13 cellular contexts compared by ENCODE assay signal in the genomic region with DNA sequence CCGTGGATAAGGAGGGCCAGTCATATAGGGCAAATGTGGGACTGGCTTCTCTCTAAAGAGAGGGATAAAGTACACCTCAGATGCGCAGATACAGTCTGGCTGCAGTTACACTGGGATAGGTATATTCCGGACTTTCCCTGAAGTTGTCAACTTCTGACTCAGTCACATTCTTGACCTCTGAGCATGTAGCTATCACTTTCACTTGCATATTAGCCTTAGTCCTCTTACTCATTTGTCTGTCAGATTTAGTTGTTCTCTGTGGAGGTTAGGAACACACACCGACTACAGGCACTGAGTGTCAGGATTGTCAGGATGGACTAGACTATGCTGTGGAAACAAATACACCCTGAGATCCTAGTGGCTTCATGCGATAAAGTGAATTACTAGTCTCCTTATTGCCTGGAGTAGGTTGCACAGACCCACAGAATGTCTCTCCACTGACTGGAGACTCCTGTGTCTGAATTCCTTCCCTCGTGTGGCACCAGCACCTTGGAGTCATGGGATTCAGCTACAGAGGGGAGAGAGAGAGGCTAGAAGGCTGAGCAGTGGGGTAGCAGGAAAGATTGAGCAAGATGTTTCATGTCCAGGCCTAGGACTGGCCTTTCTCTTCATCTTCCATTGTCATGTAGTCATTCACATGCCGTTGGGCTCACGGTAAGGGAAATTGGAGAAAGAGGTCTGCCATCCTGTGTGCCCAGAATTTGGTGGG.
A peak's percentile ranks its signal among the peaks of the same experiment; 100 is the strongest.
DNase-seq lines count a peak whose midpoint lies in the region; ATAC-seq and TF ChIP-seq lines count a peak whose summit lies in the region.
"Had no signal": no experiment of that assay in that cellular context is flagged by ENCODE, and none has a peak within 500 bp of the region (broad histone marks: within the 10 kb centered on the region; RNA-seq: fewer than 3 reads in every experiment).

No MANE protein-coding gene starts in this region.

- peaks cover 3 to 15% (median 8%) of the 10 kb centered on the region in 3 donors for H3K9me3 Mint-ChIP-seq in T-cell
- peaks cover 2% of the 10 kb centered on the region for H3K9me3 Mint-ChIP-seq in Calu3 (ENCODE audit: low read depth, unreplicated experiment)

- no peak overlapping the region for H3K4me3 ChIP-seq in kidney epithelial cell (ENCODE audit: low read depth, low read length)
- H3K4me3 ChIP-seq: sigmoid colon had no signal

- POLR2A ChIA-PET in T-cell (lab: Charles Lee), result no interaction called here

- H3K36me3 Mint-ChIP-seq in T-cell (no peaks in the 10 kb centered on the region), Calu3 (ENCODE audit: insufficient read depth, unreplicated experiment) (no peaks in the 10 kb centered on the region)
- H3K36me3 Mint-ChIP-seq: CD8-positive, alpha-beta T cell; stimulated activated effector memory CD8-positive, alpha-beta T cell treated with anti-CD3 and anti-CD28 coated beads, Interleukin-12 subunit alpha, Interleukin-12 subunit beta, amount 100 ng/mL, for 72 hours had no signal

- no peak overlapping the region for H3K4me3 Mint-ChIP-seq in T-cell
- no peak overlapping the region for H3K4me3 Mint-ChIP-seq in Calu3 (ENCODE audit: low read depth, unreplicated experiment)
- H3K4me3 Mint-ChIP-seq: CD8-positive, alpha-beta T cell; stimulated activated effector memory CD8-positive, alpha-beta T cell treated with anti-CD3 and anti-CD28 coated beads, Interleukin-12 subunit alpha, Interleukin-12 subunit beta, amount 100 ng/mL, for 72 hours had no signal

- H3K4me1 Mint-ChIP-seq in T-cell (no peaks in the 10 kb centered on the region), Calu3 (ENCODE audit: low read depth, unreplicated experiment) (no peaks in the 10 kb centered on the region)
- H3K4me1 Mint-ChIP-seq: stimulated activated effector memory CD8-positive, alpha-beta T cell treated with anti-CD3 and anti-CD28 coated beads, Interleukin-12 subunit alpha, Interleukin-12 subunit beta, amount 100 ng/mL, for 72 hours had no signal

- TF ChIP-seq CTCF in kidney epithelial cell (IDR thresholded peaks at IDR 0.05; ENCODE audit: insufficient read depth, low read length, poor library complexity, severe bottlenecking) (no peak), Calu3 (IDR thresholded peaks at IDR 0.05; ENCODE audit: unreplicated experiment) (no peak)

- intact Hi-C loops in Calu3 (cut with micrococcal nuclease; ENCODE audit: unreplicated experiment), result no loop called here

- H3K27me3 Mint-ChIP-seq in T-cell (peaks cover 3 to 4% of the 10 kb centered on the region in 2 donors), Calu3 (ENCODE audit: unreplicated experiment) (no peaks in the 10 kb centered on the region)

- BruUV-seq in Calu3 (replicated peaks; lab: Mats Ljungman, UMichigan), result no TSS peak

- DNase-seq in Caki2 (ENCODE audit: low read depth) (peak; percentile 10), SW480 (ENCODE audit: low spot score) (peak; percentile 48), kidney epithelial cell (ENCODE audit: low read depth) (peak; percentile 91), T-helper 9 cell (no peak), T-cell (no peak), NCI-H510A treated with DMSO at 0.1 percent for 48 hours (lab: John Stamatoyannopoulos, UW) (no peak), Calu3 (no peak)
- DNase-seq: CD8-positive, alpha-beta T cell; kidney; NCI-H1436; sigmoid colon had no signal

- CTCF ChIA-PET in T-cell (lab: Charles Lee), result no interaction called here
- CTCF ChIA-PET in Calu3 (lab: Charles Lee), result no interaction called here

- in situ Hi-C loops in Caki2 (cut with HindIII; ENCODE audit: low pct_unique_long_range_greater_than_20kb, low sequenced_read_pairs), result no loop called here

- peak; percentile 86 for ATAC-seq in HG02610 (IDR thresholded peaks at IDR 0.05; ENCODE audit: unreplicated experiment)
- ATAC-seq in T-cell (replicated peaks in 1 of 4), result no peak
- ATAC-seq: CD8-positive, alpha-beta T cell; stimulated activated effector memory CD8-positive, alpha-beta T cell treated with anti-CD3 and anti-CD28 coated beads, Interleukin-12 subunit alpha, Interleukin-12 subunit beta, amount 100 ng/mL, for 72 hours had no signal

- H3K27ac Mint-ChIP-seq in T-cell (no peak overlapping the region), Calu3 (ENCODE audit: unreplicated experiment) (no peak overlapping the region)
- H3K27ac Mint-ChIP-seq: CD8-positive, alpha-beta T cell; stimulated activated effector memory CD8-positive, alpha-beta T cell treated with anti-CD3 and anti-CD28 coated beads, Interleukin-12 subunit alpha, Interleukin-12 subunit beta, amount 100 ng/mL, for 72 hours had no signal

- H3K27me3 ChIP-seq in kidney epithelial cell (ENCODE audit: control insufficient read depth, insufficient read depth, low read length), result no peaks in the 10 kb centered on the region
- H3K27me3 ChIP-seq: sigmoid colon had no signal

- H3K36me3 ChIP-seq in kidney epithelial cell (ENCODE audit: control insufficient read depth, insufficient read depth, low read length), result no peaks in the 10 kb centered on the region
- H3K36me3 ChIP-seq: sigmoid colon had no signal

Comparison
In these comparisons a context has a peak if more than half of its experiments do, and no peak if none do; other contexts are left out.
1. DNase-seq: peak in Caki2 (single experiment), SW480 (single experiment) and kidney epithelial cell (single experiment); none in T-helper 9 cell (single experiment), T-cell (0 of 34), NCI-H510A treated with DMSO at 0.1 percent for 48 hours (single experiment) and Calu3 (single experiment).